Comparison of ENCODE assay signal across 27 cellular contexts in genomic region chr4:47863486-47863885, GRCh38. TPM values are rescaled to one million over a fixed set of nuclear protein-coding genes. Genes with fewer than 3 reads are reported as not detected.
DNase-seq lines count a peak whose midpoint lies in the region; ATAC-seq and TF ChIP-seq lines count a peak whose summit lies in the region.
"Had no signal": no experiment of that assay in that cellular context is flagged by ENCODE, and none has a peak within 500 bp of the region (broad histone marks: within the 10 kb centered on the region; RNA-seq: fewer than 3 reads in every experiment).

No MANE protein-coding gene starts in this region.

- H2BK5ac ChIP-seq in mesenchymal stem cell (ENCODE audit: low read depth, low read length, poor library complexity, severe bottlenecking): no peak overlapping the region

- DNase-seq in GM03348 (ENCODE audit: low spot score) (peak; percentile 8), M059J (ENCODE audit: low read depth) (peak; percentile 1), mesenchymal stem cell (no peak), OCI-M1 (lab: John Stamatoyannopoulos, UW) (no peak), NCI-H510A treated with DMSO at 0.1 percent for 48 hours (lab: John Stamatoyannopoulos, UW) (no peak)
- DNase-seq in stimulated activated CD4-positive, alpha-beta T cell treated with anti-CD3 and anti-CD28 coated beads, Interleukin-2, amount 100 ng/mL, for 24 hours: no peak
- DNase-seq in CD8-positive, alpha-beta T cell: no peak
- DNase-seq: 8988T, DMS53, GF-D8, HCEC 1CT, NCI-H1048, NCI-H1436 treated with DMSO at 0.1 percent for 48 hours, NCI-H187 treated with DMSO at 0.1 percent for 48 hours, NCI-H2171 treated with DMSO at 0.1 percent for 48 hours, NCI-H345, NCI-H524, NCI-H748 treated with DMSO at 0.1 percent for 48 hours, PC-9, T-helper 1 cell had no signal

- H3K9me3 Mint-ChIP-seq in CD8-positive, alpha-beta T cell: no peaks in the 10 kb centered on the region

- POLR2A ChIA-PET in CD8-positive, alpha-beta T cell (lab: Charles Lee): no interaction called here

- H2BK15ac ChIP-seq in mesenchymal stem cell (ENCODE audit: low read depth, poor library complexity, severe bottlenecking): no peak overlapping the region

- H3K4me3 Mint-ChIP-seq in CD8-positive, alpha-beta T cell: no peak overlapping the region
- H3K4me3 Mint-ChIP-seq: IgD-negative memory B cell had no signal

- CTCF ChIA-PET in CD8-positive, alpha-beta T cell (lab: Charles Lee): no interaction called here

- no peak overlapping the region for H3K9ac ChIP-seq in mesenchymal stem cell (ENCODE audit: low read length)
- H3K9ac ChIP-seq: KMS-11 had no signal

- H3K4me1 Mint-ChIP-seq in CD8-positive, alpha-beta T cell (ENCODE audit: low read depth): no peaks in the 10 kb centered on the region

- peaks cover 6% of the 10 kb centered on the region for H3K79me1 ChIP-seq in mesenchymal stem cell (replicated peaks; ENCODE audit: low read length, poor library complexity, severe bottlenecking)

- H4K91ac ChIP-seq in mesenchymal stem cell (ENCODE audit: low read length): no peak overlapping the region

- H3K36me3 Mint-ChIP-seq in CD8-positive, alpha-beta T cell: peaks cover 48% of the 10 kb centered on the region

- intact Hi-C loops in CD8-positive, alpha-beta T cell (cut with DNase I, micrococcal nuclease): no loop called here

- H3K4me1 ChIP-seq in ACC112 (ENCODE audit: control insufficient read depth, insufficient read depth, low read length, unreplicated experiment) (peaks cover 37% of the 10 kb centered on the region), mesenchymal stem cell (ENCODE audit: control insufficient read depth, insufficient read depth, low read depth, low read length) (peaks cover 2% of the 10 kb centered on the region)
- no peaks in the 10 kb centered on the region for H3K4me1 ChIP-seq in CD8-positive, alpha-beta T cell (ENCODE audit: insufficient read depth, low read length)
- H3K4me1 ChIP-seq: SJSA1 had no signal

- peak overlapping the region; percentile 84 for H3K27ac ChIP-seq in ACC112 (ENCODE audit: low read depth, low read length)
- peak overlapping the region; percentile 49 for H3K27ac ChIP-seq in mesenchymal stem cell (ENCODE audit: low read length, poor library complexity, severe bottlenecking)
- H3K27ac ChIP-seq in CD8-positive, alpha-beta T cell (ENCODE audit: low read depth, low read length): no peak overlapping the region
- H3K27ac ChIP-seq: KMS-11, PC-9, SJSA1 had no signal

- no peak overlapping the region for H3K27ac Mint-ChIP-seq in CD8-positive, alpha-beta T cell
- H3K27ac Mint-ChIP-seq: IgD-negative memory B cell had no signal

- H3K27me3 ChIP-seq in ACC112 (ENCODE audit: insufficient read depth, low read length) (no peaks in the 10 kb centered on the region), mesenchymal stem cell (ENCODE audit: control insufficient read depth in 1 of 2, insufficient read depth in 1 of 2, low read length in 2 of 2) (no peaks in the 10 kb centered on the region)
- no peaks in the 10 kb centered on the region for H3K27me3 ChIP-seq in CD8-positive, alpha-beta T cell (ENCODE audit: insufficient read depth, low read length)
- H3K27me3 ChIP-seq: SJSA1 had no signal

- no peak overlapping the region for H4K8ac ChIP-seq in mesenchymal stem cell (ENCODE audit: low read length)

- H3K36me3 ChIP-seq in ACC112 (ENCODE audit: insufficient read depth, low read length) (peaks cover 8% of the 10 kb centered on the region), mesenchymal stem cell (ENCODE audit: control insufficient read depth in 1 of 2, insufficient read depth in 2 of 2, low read depth in 1 of 2, low read length in 2 of 2) (peaks cover 0 to 23% of the 10 kb centered on the region in 2 experiments)
- H3K36me3 ChIP-seq in CD8-positive, alpha-beta T cell (ENCODE audit: insufficient read depth, low read length): no peaks in the 10 kb centered on the region
- H3K36me3 ChIP-seq: SJSA1 had no signal

- no peaks in the 10 kb centered on the region for H3K27me3 Mint-ChIP-seq in CD8-positive, alpha-beta T cell (ENCODE audit: low read depth)
- H3K27me3 Mint-ChIP-seq: IgD-negative memory B cell had no signal

- 84% methylated on average over 4 of the region's 4 CpGs for WGBS in mesenchymal stem cell

- H2AFZ ChIP-seq in ACC112 (ENCODE audit: low read length, unreplicated experiment): no peak overlapping the region
- H2AFZ ChIP-seq in mesenchymal stem cell (ENCODE audit: low read depth, low read length): no peak overlapping the region
- H2AFZ ChIP-seq: PC-9 had no signal

- H3K4me2 ChIP-seq in mesenchymal stem cell (ENCODE audit: low read length, poor library complexity, severe bottlenecking): no peak overlapping the region
- H3K4me2 ChIP-seq: KMS-11, PC-9 had no signal

- H3K9me3 ChIP-seq in mesenchymal stem cell (ENCODE audit: control insufficient read depth, low read length): no peaks in the 10 kb centered on the region
- H3K9me3 ChIP-seq in CD8-positive, alpha-beta T cell (ENCODE audit: low read length): no peaks in the 10 kb centered on the region
- H3K9me3 ChIP-seq: SJSA1 had no signal

- no peak overlapping the region for H3K18ac ChIP-seq in mesenchymal stem cell (ENCODE audit: low read depth in 1 of 2, low read length in 2 of 2)

- no peak overlapping the region for H3K4me3 ChIP-seq in ACC112 (ENCODE audit: low read depth, low read length)
- no peak overlapping the region for H3K4me3 ChIP-seq in mesenchymal stem cell (ENCODE audit: insufficient read depth in 1 of 2, low read depth in 1 of 2, low read length in 2 of 2)
- no peak overlapping the region for H3K4me3 ChIP-seq in CD8-positive, alpha-beta T cell (ENCODE audit: low read depth, low read length)
- H3K4me3 ChIP-seq: PC-9, SJSA1 had no signal

- peaks cover 5% of the 10 kb centered on the region for H3K79me2 ChIP-seq in ACC112 (ENCODE audit: control insufficient read depth, insufficient read depth, low read length, unreplicated experiment)

- H2AK5ac ChIP-seq in mesenchymal stem cell (ENCODE audit: low read length, severe bottlenecking): no peak overlapping the region

- H3K14ac ChIP-seq in mesenchymal stem cell (ENCODE audit: low read length in 2 of 2): no peak overlapping the region

- ATAC-seq in CD8-positive, alpha-beta T cell: no peak
- ATAC-seq: Right ventricle myocardium inferior had no signal

- no peak for TF ChIP-seq CTCF in CD8-positive, alpha-beta T cell (IDR thresholded peaks at IDR 0.05)

- no peak overlapping the region for H3K23ac ChIP-seq in mesenchymal stem cell (ENCODE audit: low read length in 2 of 2)

- no peak overlapping the region for H3K4ac ChIP-seq in mesenchymal stem cell (ENCODE audit: low read depth in 1 of 2, low read length in 2 of 2)

- no peak overlapping the region for H2BK120ac ChIP-seq in mesenchymal stem cell (ENCODE audit: low read depth, low read length)

- H2BK12ac ChIP-seq in mesenchymal stem cell (ENCODE audit: low read length in 2 of 2): no peak overlapping the region

RNA-seq across cellular contexts. Expression of gene CORIN, which starts 25.6 kb away (rescaled TPM):
- total RNA-seq in M059J (2014; rRNA removed; shearing (Covaris generic)): 0.05 TPM in 2 replicates
- polyA plus RNA-seq in mesenchymal stem cell (2013, experiment 1 of 2): 0.29 TPM
- polyA plus RNA-seq in mesenchymal stem cell (2013, experiment 2 of 2): 0.32 TPM
- total RNA-seq in CD8-positive, alpha-beta T cell: not detected
- total RNA-seq: Daoy, PC-9, RPMI7951, SJSA1 had no signal
- polyA plus RNA-seq: IgD-negative memory B cell had no signal

RNA-seq across cellular contexts. Expression of gene NFXL1, which starts 50.9 kb away (rescaled TPM):
- 4.9 and 5.5 TPM in 2 replicates for total RNA-seq in M059J (2014; rRNA removed; shearing (Covaris generic))
- polyA plus RNA-seq in mesenchymal stem cell (2013, experiment 1 of 2): 4.0 TPM
- polyA plus RNA-seq in mesenchymal stem cell (2013, experiment 2 of 2): 5.1 TPM
- total RNA-seq in CD8-positive, alpha-beta T cell: 1 to 10 TPM; 6.5 to 8.1 TPM

Comparison
In these comparisons a context has a peak if more than half of its experiments do, and no peak if none do; other contexts are left out.
1. DNase-seq: peak in GM03348 (single experiment) and M059J (single experiment); none in mesenchymal stem cell (single experiment), stimulated activated CD4-positive, alpha-beta T cell treated with anti-CD3 and anti-CD28 coated beads, Interleukin-2, amount 100 ng/mL, for 24 hours (0 of 2), CD8-positive, alpha-beta T cell (0 of 7), OCI-M1 (single experiment) and NCI-H510A treated with DMSO at 0.1 percent for 48 hours (single experiment).